8 cellular contexts compared by ENCODE assay signal in genomic region chr3:196640501-196640968, GRCh38. TPM values are rescaled to one million over a fixed set of nuclear protein-coding genes. Genes with fewer than 3 reads are reported as not detected.
DNase-seq lines count a peak whose midpoint lies in the region; ATAC-seq and TF ChIP-seq lines count a peak whose summit lies in the region.

No MANE protein-coding gene starts in this region.

- TF ChIP-seq POLR2A in heart left ventricle (IDR thresholded peaks at IDR 0.05) (no peak), upper lobe of left lung (IDR thresholded peaks at IDR 0.05) (no peak)

- CTCF ChIA-PET in activated CD8-positive, alpha-beta T cell treated with anti-CD3 and anti-CD28 coated beads, Interleukin-2, amount 10 ng/mL, durations not matched to agents 7 days and 5 days (lab: Charles Lee), result interaction anchor here (1.0 to 10.0 kb wide), 4 partner anchors 31 to 112 kb away, joined by 4 to 107 read pairs (median 26); no protein-coding TSS in a partner anchor

- peaks cover 45% of the 10 kb centered on the region for H3K36me3 Mint-ChIP-seq in activated CD8-positive, alpha-beta T cell treated with anti-CD3 and anti-CD28 coated beads, Interleukin-2, amount 10 ng/mL, durations not matched to agents 7 days and 5 days (ENCODE audit: low read depth)

- ATAC-seq in heart left ventricle (no peak), upper lobe of left lung (ENCODE audit: low FRiP score in 2 of 2) (no peak), HG03521 (IDR thresholded peaks at IDR 0.05; ENCODE audit: unreplicated experiment) (no peak)
- no peak for ATAC-seq in activated CD8-positive, alpha-beta T cell treated with anti-CD3 and anti-CD28 coated beads, Interleukin-2, amount 10 ng/mL, durations not matched to agents 7 days and 5 days

- no peaks in the 10 kb centered on the region for H3K9me2 ChIP-seq in hepatocyte (replicated peaks; ENCODE audit: insufficient read depth)

- H3K9me3 ChIP-seq in heart left ventricle (no peaks in the 10 kb centered on the region), iPS-20b (ENCODE audit: insufficient read depth, low read depth, low read length) (no peaks in the 10 kb centered on the region), upper lobe of left lung (no peaks in the 10 kb centered on the region), hepatocyte (ENCODE audit: low read depth) (no peaks in the 10 kb centered on the region)

- TF ChIP-seq CTCF in heart left ventricle (IDR thresholded peaks at IDR 0.05) (no peak), upper lobe of left lung (IDR thresholded peaks at IDR 0.05) (no peak), hepatocyte (IDR thresholded peaks at IDR 0.05; ENCODE audit: poor library complexity) (no peak)

- DNase-seq in heart left ventricle (peak in 1 of 5 donors; percentile 70), cardiac septum (ENCODE audit: low spot score) (no peak), upper lobe of left lung (no peak), hepatocyte (ENCODE audit: low spot score) (no peak), NCI-H82 treated with DMSO at 0.1 percent for 48 hours (lab: John Stamatoyannopoulos, UW; ENCODE audit: unreplicated experiment) (no peak)
- no peak for DNase-seq in activated CD8-positive, alpha-beta T cell treated with anti-CD3 and anti-CD28 coated beads, Interleukin-2, amount 10 ng/mL, durations not matched to agents 7 days and 5 days

- H3K27ac Mint-ChIP-seq in activated CD8-positive, alpha-beta T cell treated with anti-CD3 and anti-CD28 coated beads, Interleukin-2, amount 10 ng/mL, durations not matched to agents 7 days and 5 days, result peak overlapping the region; percentile 90

- H2AFZ ChIP-seq in hepatocyte, result no peak overlapping the region

- H3K4me2 ChIP-seq in hepatocyte, result no peak overlapping the region

- H3K27me3 ChIP-seq in heart left ventricle (peaks cover 0 to 29% (median 0%) of the 10 kb centered on the region in 9 donors), iPS-20b (ENCODE audit: insufficient read depth, low read length) (peaks cover 22% of the 10 kb centered on the region), upper lobe of left lung (no peaks in the 10 kb centered on the region), hepatocyte (peaks cover 20% of the 10 kb centered on the region)

- intact Hi-C loops in heart left ventricle (cut with DNase I), result loop anchor here in 3 of 10 donors (5.0 kb wide), 2 partner anchors 37 to 47 kb away; no protein-coding TSS in a partner anchor
- intact Hi-C loops in cardiac septum (cut with DNase I), result no loop called here

- WGBS in heart left ventricle, 4 donors, result 58 to 72% (median 60%) methylated on average over 11 to 20 of the region's 20 CpGs
- 49 to 55% methylated on average over 18 to 20 of the region's 20 CpGs for WGBS in upper lobe of left lung, 2 donors
- 93% methylated on average over 16 of the region's 20 CpGs for WGBS in hepatocyte (ENCODE audit: low lambda C conversion rate, missing lambda C conversion rate)

- H3K4me1 ChIP-seq in heart left ventricle (peaks cover 0 to 74% (median 8%) of the 10 kb centered on the region in 12 donors), iPS-20b (ENCODE audit: insufficient read depth, low read length) (peaks cover 3% of the 10 kb centered on the region; the same call in 1 of the 2 replicates), upper lobe of left lung (peaks cover 21 to 45% (median 32%) of the 10 kb centered on the region in 4 donors), hepatocyte (ENCODE audit: insufficient read depth) (peaks cover 4% of the 10 kb centered on the region)

- peak overlapping the region; percentile 87 for H3K4me3 Mint-ChIP-seq in activated CD8-positive, alpha-beta T cell treated with anti-CD3 and anti-CD28 coated beads, Interleukin-2, amount 10 ng/mL, durations not matched to agents 7 days and 5 days

- no peak overlapping the region for H3K9ac ChIP-seq in iPS-20b (ENCODE audit: low read depth, low read length)

- no peak for TF ChIP-seq EP300 in upper lobe of left lung (IDR thresholded peaks at IDR 0.05)

- POLR2A ChIA-PET in activated CD8-positive, alpha-beta T cell treated with anti-CD3 and anti-CD28 coated beads, Interleukin-2, amount 10 ng/mL, durations not matched to agents 7 days and 5 days (lab: Charles Lee), result interaction anchor here (0.5 to 1.8 kb wide), 8 partner anchors 9 to 385 kb away, joined by 3 to 11 read pairs (median 4); partner anchors contain the start of gene NCBP2

- no peaks in the 10 kb centered on the region for H4K20me1 ChIP-seq in hepatocyte (ENCODE audit: insufficient read depth, poor library complexity, severe bottlenecking)

- no peaks in the 10 kb centered on the region for H3K27me3 Mint-ChIP-seq in activated CD8-positive, alpha-beta T cell treated with anti-CD3 and anti-CD28 coated beads, Interleukin-2, amount 10 ng/mL, durations not matched to agents 7 days and 5 days (ENCODE audit: low read depth)

- H3K9me3 Mint-ChIP-seq in activated CD8-positive, alpha-beta T cell treated with anti-CD3 and anti-CD28 coated beads, Interleukin-2, amount 10 ng/mL, durations not matched to agents 7 days and 5 days (ENCODE audit: insufficient read depth), result no peaks in the 10 kb centered on the region

- H3K4me3 ChIP-seq in heart left ventricle (peak overlapping the region; percentile 30 to 89 (median 62)), iPS-20b (ENCODE audit: low read length) (peak overlapping the region; percentile 60; the same call in 1 of the 2 replicates), upper lobe of left lung (peak overlapping the region; percentile 31 to 68 (median 56)), hepatocyte (no peak overlapping the region)

- peaks cover 0 to 20% (median 0%) of the 10 kb centered on the region in 9 donors for H3K36me3 ChIP-seq in heart left ventricle
- H3K36me3 ChIP-seq in iPS-20b (ENCODE audit: insufficient read depth, low read depth, low read length), result no peaks in the 10 kb centered on the region
- no peaks in the 10 kb centered on the region for H3K36me3 ChIP-seq in upper lobe of left lung
- H3K36me3 ChIP-seq in hepatocyte (replicated peaks; ENCODE audit: insufficient read depth, low read depth), result no peaks in the 10 kb centered on the region

- H3K4me1 Mint-ChIP-seq in activated CD8-positive, alpha-beta T cell treated with anti-CD3 and anti-CD28 coated beads, Interleukin-2, amount 10 ng/mL, durations not matched to agents 7 days and 5 days (ENCODE audit: low read depth), result peaks cover 83% of the 10 kb centered on the region

- no peaks in the 10 kb centered on the region for H3K79me2 ChIP-seq in hepatocyte

- peak overlapping the region in 10 of 12 donors; percentile 69 to 96 (median 76) for H3K27ac ChIP-seq in heart left ventricle
- no peak overlapping the region for H3K27ac ChIP-seq in iPS-20b (ENCODE audit: low read length)
- peak overlapping the region; percentile 75 to 91 (median 86) for H3K27ac ChIP-seq in upper lobe of left lung
- H3K27ac ChIP-seq in hepatocyte, result no peak overlapping the region

RNA-seq across cellular contexts. Expression of gene NRROS, which starts 1.0 kb away (rescaled TPM):
- 10 to 100 TPM in 1 of 9 donors, 1 to 10 TPM in 8; 2.1 to 23.8 (median 3.4) TPM for total RNA-seq in heart left ventricle
- polyA plus RNA-seq in heart left ventricle, result 1 to 10 TPM; 1.4 to 2.6 TPM
- total RNA-seq in cardiac septum, result 2.6 TPM
- total RNA-seq in activated CD8-positive, alpha-beta T cell treated with anti-CD3 and anti-CD28 coated beads, Interleukin-2, amount 10 ng/mL, durations not matched to agents 7 days and 5 days, result 10 to 100 TPM; 37.5 to 39.9 TPM
- total RNA-seq in upper lobe of left lung, result 10 to 100 TPM in 5 of 6 donors, 1 to 10 TPM in 1; 6.5 to 23.2 (median 16.4) TPM
- total RNA-seq in hepatocyte, result 0.33 and 0.36 TPM in 2 replicates
- not detected in 2 replicates for polyA plus RNA-seq in hepatocyte

Comparison
In these comparisons a context has a peak if more than half of its experiments do, and no peak if none do; other contexts are left out.
1. H3K27ac ChIP-seq: peak in heart left ventricle (10 of 12) and upper lobe of left lung (4 of 4); none in iPS-20b (single experiment) and hepatocyte (single experiment).